ENCODE assay signal across 19 cellular contexts in genomic region chr12:115384391-115384790, GRCh38.
"Had no signal": no experiment of that assay in that cellular context is flagged by ENCODE, and none has a peak within 500 bp of the region (broad histone marks: within the 10 kb centered on the region; RNA-seq: fewer than 3 reads in every experiment).

No MANE protein-coding gene starts in this region.

- H3K36me3 ChIP-seq: cardiac muscle cell, gastrocnemius medialis, neutrophil, ovary, prostate gland had no signal

- H3K27me3 Mint-ChIP-seq: activated CD4-positive, alpha-beta memory T cell treated with anti-CD3 and anti-CD28 coated beads for 36 hours; activated naive CD4-positive, alpha-beta T cell treated with anti-CD3 and anti-CD28 coated beads, Interleukin-2, amount 10 ng/mL, durations not matched to agents 7 days and 5 days had no signal

- H3K4me1 ChIP-seq: gastrocnemius medialis, prostate gland had no signal

- ATAC-seq: activated T-cell treated with anti-CD3 and anti-CD28 coated beads, Interleukin-2, amount 50 U/mL, for 72 hours; gastrocnemius medialis had no signal

- H3K36me3 Mint-ChIP-seq: activated CD4-positive, alpha-beta memory T cell treated with anti-CD3 and anti-CD28 coated beads for 36 hours; activated naive CD4-positive, alpha-beta T cell treated with anti-CD3 and anti-CD28 coated beads, Interleukin-2, amount 10 ng/mL, durations not matched to agents 7 days and 5 days had no signal

- H3K27me3 ChIP-seq: gastrocnemius medialis, neutrophil, ovary had no signal

- H3K27ac Mint-ChIP-seq: activated CD4-positive, alpha-beta memory T cell treated with anti-CD3 and anti-CD28 coated beads for 36 hours; activated naive CD4-positive, alpha-beta T cell treated with anti-CD3 and anti-CD28 coated beads, Interleukin-2, amount 10 ng/mL, durations not matched to agents 7 days and 5 days; activated T-cell treated with anti-CD3 and anti-CD28 coated beads, Interleukin-2, amount 50 U/mL, for 72 hours; nephron had no signal

- H3K9me3 ChIP-seq: gastrocnemius medialis, neutrophil, ovary, prostate gland had no signal

- H3K4me1 Mint-ChIP-seq: activated naive CD4-positive, alpha-beta T cell treated with anti-CD3 and anti-CD28 coated beads, Interleukin-2, amount 10 ng/mL, durations not matched to agents 7 days and 5 days had no signal

- DNase-seq: activated CD4-positive, alpha-beta memory T cell treated with anti-CD3 and anti-CD28 coated beads for 36 hours; activated CD4-positive, alpha-beta T cell treated with anti-CD3 and anti-CD28 coated beads for 4 hours; activated CD4-positive, CD25-positive, alpha-beta regulatory T cell; activated effector memory CD4-positive, alpha-beta T cell treated with anti-CD3 and anti-CD28 coated beads, Interleukin-2, amount 50 U/mL, for 16 hours; activated naive CD4-positive, alpha-beta T cell treated with anti-CD3 and anti-CD28 coated beads, Interleukin-2, amount 10 ng/mL, durations not matched to agents 7 days and 5 days; activated T-cell treated with anti-CD3 and anti-CD28 coated beads, Interleukin-2, amount 50 U/mL, for 72 hours; cortex of kidney; erythroblast; hippocampal formation; left ventricle myocardium superior; ovary; stimulated activated CD4-positive, alpha-beta T cell treated with anti-CD3 and anti-CD28 coated beads, Interleukin-4, amount 100 ng/mL, for 24 hours; stimulated activated naive CD4-positive, alpha-beta T cell treated with Interleukin-2 at 50 U/mL for 16 hours; T-helper 2 cell had no signal

- H3K9me3 Mint-ChIP-seq: nephron had no signal

- H3K4me3 Mint-ChIP-seq: activated CD4-positive, alpha-beta memory T cell treated with anti-CD3 and anti-CD28 coated beads for 36 hours; activated naive CD4-positive, alpha-beta T cell treated with anti-CD3 and anti-CD28 coated beads, Interleukin-2, amount 10 ng/mL, durations not matched to agents 7 days and 5 days; activated T-cell treated with anti-CD3 and anti-CD28 coated beads, Interleukin-2, amount 50 U/mL, for 72 hours; nephron had no signal

- H3K4me3 ChIP-seq: cardiac muscle cell, gastrocnemius medialis, ovary, prostate gland had no signal

- H3K27ac ChIP-seq: cardiac muscle cell, gastrocnemius medialis, neutrophil, ovary, prostate gland had no signal
